ENCODE assay signal across 19 cellular contexts in genomic region chr3:18008706-18009363, GRCh38.
A peak's percentile ranks its signal among the peaks of the same experiment; 100 is the strongest.
DNase-seq lines count a peak whose midpoint lies in the region; ATAC-seq and TF ChIP-seq lines count a peak whose summit lies in the region.
"Had no signal": no experiment of that assay in that cellular context is flagged by ENCODE, and none has a peak within 500 bp of the region (broad histone marks: within the 10 kb centered on the region; RNA-seq: fewer than 3 reads in every experiment).

No MANE protein-coding gene starts in this region.

- H4K20me1 ChIP-seq in MM.1S (ENCODE audit: insufficient read depth, low read length): no peaks in the 10 kb centered on the region

- 44% methylated on average over 5 of the region's 5 CpGs for WGBS in right cardiac atrium

- H3K4me3 ChIP-seq in AG09309 (ENCODE audit: control insufficient read depth, low read depth, low read length): no peak overlapping the region
- H3K4me3 ChIP-seq in fibroblast of pulmonary artery (replicated peaks; ENCODE audit: low read depth, low read length): no peak overlapping the region
- no peak overlapping the region for H3K4me3 ChIP-seq in right cardiac atrium (ENCODE audit: low read length)
- no peak overlapping the region for H3K4me3 ChIP-seq in MM.1S (ENCODE audit: low read length)

- H3K9ac ChIP-seq in MM.1S (ENCODE audit: low read length): no peak overlapping the region

- H3K36me3 ChIP-seq in KOPT-K1 (ENCODE audit: insufficient read depth, low read length) (no peaks in the 10 kb centered on the region), MM.1S (replicated peaks; ENCODE audit: insufficient read depth, low read length) (no peaks in the 10 kb centered on the region)

- H3K9me2 ChIP-seq in MM.1S (replicated peaks; ENCODE audit: insufficient read depth, low read length): no peaks in the 10 kb centered on the region

- intact Hi-C loops in right cardiac atrium (cut with DNase I): no loop called here

- DNase-seq in AG09309 (ENCODE audit: low read depth) (peak; percentile 32), fibroblast of pulmonary artery (ENCODE audit: low read depth) (peak; percentile 54), right cardiac atrium (peak in 2 of 3 donors; percentile 55 to 78), NCI-H2107 (lab: John Stamatoyannopoulos, UW) (no peak), MM.1S (no peak)
- DNase-seq in activated CD4-positive, alpha-beta T cell treated with anti-CD3 and anti-CD28 coated beads for 1 hour: no peak
- DNase-seq: 8988T; C1 segment of cervical spinal cord; DMS 273 treated with DMSO at 0.1 percent for 48 hours; H7; KG1; NCI-H1092 treated with DMSO at 0.1 percent for 48 hours; NCI-H345; NK-92 treated with Interleukin-12 subunit alpha and Interleukin-12 subunit beta, amount 100 ng/mL, for 24 hours; PC-3; SW 1271 had no signal

- H3K27ac ChIP-seq in KOPT-K1 (ENCODE audit: low read depth, low read length, poor library complexity, severe bottlenecking) (peak overlapping the region; percentile 84), right cardiac atrium (ENCODE audit: low read length) (no peak overlapping the region), MM.1S (ENCODE audit: low read length) (no peak overlapping the region)

- H2AFZ ChIP-seq in MM.1S (ENCODE audit: low read length): no peak overlapping the region

- H3K4me1 ChIP-seq in right cardiac atrium (ENCODE audit: control insufficient read depth, insufficient read depth, low read length) (no peaks in the 10 kb centered on the region), MM.1S (ENCODE audit: low read length) (no peaks in the 10 kb centered on the region)

- H3K9me3 ChIP-seq in KOPT-K1 (ENCODE audit: insufficient read depth, low read length, poor library complexity, severe bottlenecking) (peaks cover 12% of the 10 kb centered on the region), right cardiac atrium (ENCODE audit: control insufficient read depth, low read length) (no peaks in the 10 kb centered on the region), MM.1S (replicated peaks; ENCODE audit: insufficient read depth, low read length) (no peaks in the 10 kb centered on the region)

- H3K79me2 ChIP-seq in MM.1S (ENCODE audit: low read length): no peaks in the 10 kb centered on the region

- ATAC-seq in right cardiac atrium (peak; percentile 85 to 87), HG02798 (IDR thresholded peaks at IDR 0.05; ENCODE audit: poor library complexity, unreplicated experiment) (no peak)
- ATAC-seq: HepG2, PC-3 had no signal

- H3F3A ChIP-seq in MM.1S (ENCODE audit: insufficient read depth, low read length): no peaks in the 10 kb centered on the region

- H3K4me2 ChIP-seq in MM.1S (ENCODE audit: low read depth, low read length): no peak overlapping the region

- TF ChIP-seq CTCF in AG09309 (IDR thresholded peaks at IDR 0.05; ENCODE audit: control insufficient read depth, insufficient read depth, low read depth, low read length, missing control alignments): no peak
- no peak for TF ChIP-seq CTCF in fibroblast of pulmonary artery (IDR thresholded peaks at IDR 0.05; ENCODE audit: low read length, missing control alignments)
- TF ChIP-seq CTCF in MM.1S (IDR thresholded peaks at IDR 0.05; ENCODE audit: low read length): no peak

- H3K27me3 ChIP-seq in right cardiac atrium (ENCODE audit: control insufficient read depth, insufficient read depth): no peaks in the 10 kb centered on the region
- H3K27me3 ChIP-seq in MM.1S (replicated peaks; ENCODE audit: insufficient read depth, low read length): no peaks in the 10 kb centered on the region

Comparison
In these comparisons a context has a peak if more than half of its experiments do, and no peak if none do; other contexts are left out.
1. DNase-seq: peak in AG09309 (single experiment), fibroblast of pulmonary artery (single experiment) and right cardiac atrium (2 of 3); none in NCI-H2107 (single experiment), MM.1S (single experiment) and activated CD4-positive, alpha-beta T cell treated with anti-CD3 and anti-CD28 coated beads for 1 hour (single experiment).